ENCODE assay signal across 17 cellular contexts in genomic region chr20:31840906-31841816, GRCh38. TPM values are rescaled to one million over a fixed set of nuclear protein-coding genes. Genes with fewer than 3 reads are reported as not detected.
A peak's percentile ranks its signal among the peaks of the same experiment; 100 is the strongest.
DNase-seq lines count a peak whose midpoint lies in the region; TF ChIP-seq lines count a peak whose summit lies in the region.
"Had no signal": no experiment of that assay in that cellular context is flagged by ENCODE, and none has a peak within 500 bp of the region (broad histone marks: within the 10 kb centered on the region; RNA-seq: fewer than 3 reads in every experiment).

No MANE protein-coding gene starts in this region.

- H3K4me3 Mint-ChIP-seq in mesothelial cell of epicardium, result no peak overlapping the region
- no peak overlapping the region for H3K4me3 Mint-ChIP-seq in activated T-helper 2 cell treated with anti-CD3 and anti-CD28 coated beads, Interferon-gamma antibody, Interleukin-2, Interleukin-4, amounts not matched to agents 10 μg/mL and 5 μg/mL and 100 μg/mL, durations not matched to agents 14 hours and 24 hours and 36 hours (ENCODE audit: low read depth)
- H3K4me3 Mint-ChIP-seq: activated CD4-positive, alpha-beta T cell treated with anti-CD3 and anti-CD28 coated beads, Interleukin-2, amount 10 ng/mL, durations not matched to agents 7 days and 5 days; activated T-cell treated with anti-CD3 and anti-CD28 coated beads, Interleukin-2, amount 50 U/mL, for 24 hours; naive thymus-derived CD4-positive, alpha-beta T cell had no signal

- TF ChIP-seq CTCF in HEK293 (tag by site-specific recombination; IDR thresholded peaks at IDR 0.05) (no peak), cardiac fibroblast (IDR thresholded peaks at IDR 0.05; ENCODE audit: low read depth, low read length) (no peak), mesothelial cell of epicardium (IDR thresholded peaks at IDR 0.05; ENCODE audit: unreplicated experiment) (no peak)

- H3K27ac Mint-ChIP-seq in mesothelial cell of epicardium, result peak overlapping the region; percentile 15
- H3K27ac Mint-ChIP-seq in activated T-helper 2 cell treated with anti-CD3 and anti-CD28 coated beads, Interferon-gamma antibody, Interleukin-2, Interleukin-4, amounts not matched to agents 10 μg/mL and 5 μg/mL and 100 μg/mL, durations not matched to agents 14 hours and 24 hours and 36 hours, result no peak overlapping the region
- H3K27ac Mint-ChIP-seq: activated CD4-positive, alpha-beta T cell treated with anti-CD3 and anti-CD28 coated beads, Interleukin-2, amount 10 ng/mL, durations not matched to agents 7 days and 5 days; activated T-cell treated with anti-CD3 and anti-CD28 coated beads, Interleukin-2, amount 50 U/mL, for 24 hours; naive thymus-derived CD4-positive, alpha-beta T cell had no signal

- H3K79me2 ChIP-seq in ACC112 (ENCODE audit: control insufficient read depth, insufficient read depth, low read length, unreplicated experiment), result no peaks in the 10 kb centered on the region

- H3K4me1 ChIP-seq in ACC112 (ENCODE audit: control insufficient read depth, insufficient read depth, low read length, unreplicated experiment), result peaks cover 60% of the 10 kb centered on the region
- no peaks in the 10 kb centered on the region for H3K4me1 ChIP-seq in HEK293 (ENCODE audit: control insufficient read depth, insufficient read depth, low read length)

- H3K27me3 Mint-ChIP-seq in mesothelial cell of epicardium (ENCODE audit: low read depth), result no peaks in the 10 kb centered on the region
- H3K27me3 Mint-ChIP-seq in activated T-helper 2 cell treated with anti-CD3 and anti-CD28 coated beads, Interferon-gamma antibody, Interleukin-2, Interleukin-4, amounts not matched to agents 10 μg/mL and 5 μg/mL and 100 μg/mL, durations not matched to agents 14 hours and 24 hours and 36 hours (ENCODE audit: low read depth), result no peaks in the 10 kb centered on the region
- H3K27me3 Mint-ChIP-seq: activated CD4-positive, alpha-beta T cell treated with anti-CD3 and anti-CD28 coated beads, Interleukin-2, amount 10 ng/mL, durations not matched to agents 7 days and 5 days; activated T-cell treated with anti-CD3 and anti-CD28 coated beads, Interleukin-2, amount 50 U/mL, for 24 hours; naive thymus-derived CD4-positive, alpha-beta T cell had no signal

- POLR2A ChIA-PET in HEK293 (lab: Yijun Ruan, JAX), result no interaction called here

- no peaks in the 10 kb centered on the region for H3K36me3 ChIP-seq in ACC112 (ENCODE audit: insufficient read depth, low read length)
- no peaks in the 10 kb centered on the region for H3K36me3 ChIP-seq in HEK293 (ENCODE audit: control insufficient read depth in 2 of 2, insufficient read depth in 1 of 2, low read length in 2 of 2)

- DNase-seq in cardiac fibroblast (ENCODE audit: low read depth in 2 of 2) (peak; percentile 41 to 47), mesothelial cell of epicardium (ENCODE audit: low spot score in 2 of 2, unreplicated experiment in 2 of 2) (no peak), SIG-M5 (lab: John Stamatoyannopoulos, UW) (no peak), SW 1271 (lab: John Stamatoyannopoulos, UW) (no peak)
- no peak for DNase-seq in activated T-helper 2 cell treated with anti-CD3 and anti-CD28 coated beads, Interferon-gamma antibody, Interleukin-2, Interleukin-4, amounts not matched to agents 10 μg/mL and 5 μg/mL and 100 μg/mL, durations not matched to agents 14 hours and 24 hours and 36 hours (ENCODE audit: low spot score)
- DNase-seq in stimulated activated CD8-positive, alpha-beta memory T cell treated with anti-CD3 and anti-CD28 coated beads, Interleukin-4, amount 100 ng/mL, for 48 hours, result no peak
- DNase-seq: activated CD4-positive, alpha-beta T cell treated with anti-CD3 and anti-CD28 coated beads, Interleukin-2, amount 10 ng/mL, durations not matched to agents 7 days and 5 days; activated T-cell treated with anti-CD3 and anti-CD28 coated beads, Interleukin-2, amount 50 U/mL, for 24 hours; AML-193; hippocampal formation; naive thymus-derived CD4-positive, alpha-beta T cell; NCI-H2081 treated with DMSO at 0.1 percent for 48 hours; T-helper 9 cell; testis had no signal

- no peaks in the 10 kb centered on the region for H3K27me3 ChIP-seq in ACC112 (ENCODE audit: insufficient read depth, low read length)
- H3K27me3 ChIP-seq: testis had no signal

- peak overlapping the region; percentile 48; the same call in 1 of the 2 replicates for H3K27ac ChIP-seq in ACC112 (ENCODE audit: low read depth, low read length)
- no peak overlapping the region for H3K27ac ChIP-seq in HEK293 (ENCODE audit: extremely low read depth, low read depth, low read length)

- no peaks in the 10 kb centered on the region for H3K9me3 ChIP-seq in HEK293 (ENCODE audit: control insufficient read depth, insufficient read depth, low read depth, low read length)
- H3K9me3 ChIP-seq: testis had no signal

- CTCF ChIA-PET in HEK293 (lab: Yijun Ruan, JAX), result interaction anchor here (0.6 to 3.7 kb wide), 3 partner anchors 11 to 812 kb away, joined by 3 to 17 read pairs (median 3); no protein-coding TSS in a partner anchor

- H3K4me1 Mint-ChIP-seq in mesothelial cell of epicardium, result peaks cover 30% of the 10 kb centered on the region
- peaks cover 3% of the 10 kb centered on the region for H3K4me1 Mint-ChIP-seq in activated T-helper 2 cell treated with anti-CD3 and anti-CD28 coated beads, Interferon-gamma antibody, Interleukin-2, Interleukin-4, amounts not matched to agents 10 μg/mL and 5 μg/mL and 100 μg/mL, durations not matched to agents 14 hours and 24 hours and 36 hours (ENCODE audit: low read depth)

- intact Hi-C loops in activated T-helper 2 cell treated with anti-CD3 and anti-CD28 coated beads, Interferon-gamma antibody, Interleukin-2, Interleukin-4, amounts not matched to agents 10 μg/mL and 5 μg/mL and 100 μg/mL, durations not matched to agents 14 hours and 24 hours and 36 hours (cut with micrococcal nuclease), result no loop called here

- no peak overlapping the region for H2AFZ ChIP-seq in ACC112 (ENCODE audit: low read length, unreplicated experiment)

- H3K9me3 Mint-ChIP-seq in mesothelial cell of epicardium, result no peaks in the 10 kb centered on the region
- no peaks in the 10 kb centered on the region for H3K9me3 Mint-ChIP-seq in activated T-helper 2 cell treated with anti-CD3 and anti-CD28 coated beads, Interferon-gamma antibody, Interleukin-2, Interleukin-4, amounts not matched to agents 10 μg/mL and 5 μg/mL and 100 μg/mL, durations not matched to agents 14 hours and 24 hours and 36 hours
- H3K9me3 Mint-ChIP-seq: activated CD4-positive, alpha-beta T cell treated with anti-CD3 and anti-CD28 coated beads, Interleukin-2, amount 10 ng/mL, durations not matched to agents 7 days and 5 days; activated T-cell treated with anti-CD3 and anti-CD28 coated beads, Interleukin-2, amount 50 U/mL, for 24 hours; naive thymus-derived CD4-positive, alpha-beta T cell had no signal

- H3K36me3 Mint-ChIP-seq in mesothelial cell of epicardium, result no peaks in the 10 kb centered on the region
- no peaks in the 10 kb centered on the region for H3K36me3 Mint-ChIP-seq in activated T-helper 2 cell treated with anti-CD3 and anti-CD28 coated beads, Interferon-gamma antibody, Interleukin-2, Interleukin-4, amounts not matched to agents 10 μg/mL and 5 μg/mL and 100 μg/mL, durations not matched to agents 14 hours and 24 hours and 36 hours (ENCODE audit: low read depth)
- H3K36me3 Mint-ChIP-seq: naive thymus-derived CD4-positive, alpha-beta T cell had no signal

- H3K4me3 ChIP-seq in ACC112 (ENCODE audit: low read depth, low read length), result no peak overlapping the region
- H3K4me3 ChIP-seq in HEK293 (ENCODE audit: low read depth, low read length), result no peak overlapping the region
- H3K4me3 ChIP-seq in cardiac fibroblast (replicated peaks in 1 of 2; ENCODE audit: low read depth in 2 of 2, low read length in 2 of 2), result no peak overlapping the region
- H3K4me3 ChIP-seq: testis had no signal

TF ChIP-seq in HEK293, 187 proteins besides CTCF, POLR2A, EP300 and RAD21 (continues in another document):
- TF ChIP-seq ZNF571 (tag by site-specific recombination; IDR thresholded peaks at IDR 0.05), result no peak
- TF ChIP-seq ZNF580 (tag by site-specific recombination; IDR thresholded peaks at IDR 0.05), result no peak
- no peak for TF ChIP-seq ZNF610 (tag by site-specific recombination; IDR thresholded peaks at IDR 0.05; ENCODE audit: borderline replicate concordance)
- peak; percentile 47 for TF ChIP-seq ZFHX2 (tag by site-specific recombination; conservative IDR thresholded peaks at IDR 0.05)
- TF ChIP-seq EGR2 (tag by site-specific recombination; IDR thresholded peaks at IDR 0.05; ENCODE audit: low read depth), result peak; percentile 75

RNA-seq across cellular contexts. Expression of gene FOXS1, which starts 4.2 kb away (rescaled TPM):
- total RNA-seq in mesothelial cell of epicardium, result 1.9 to 2.5 TPM (median 2.1 TPM) in 3 replicates
- total RNA-seq in activated T-helper 2 cell treated with anti-CD3 and anti-CD28 coated beads, Interferon-gamma antibody, Interleukin-2, Interleukin-4, amounts not matched to agents 10 μg/mL and 5 μg/mL and 100 μg/mL, durations not matched to agents 14 hours and 24 hours and 36 hours, result not detected in 2 replicates
- total RNA-seq: activated CD4-positive, alpha-beta T cell treated with anti-CD3 and anti-CD28 coated beads, Interleukin-2, amount 10 ng/mL, durations not matched to agents 7 days and 5 days; left lobe of liver; naive thymus-derived CD4-positive, alpha-beta T cell had no signal

RNA-seq across cellular contexts. Expression of gene MYLK2, which starts 22.0 kb away (rescaled TPM):
- 0.27 to 0.49 TPM (median 0.38 TPM) in 3 replicates for total RNA-seq in mesothelial cell of epicardium
- total RNA-seq in activated T-helper 2 cell treated with anti-CD3 and anti-CD28 coated beads, Interferon-gamma antibody, Interleukin-2, Interleukin-4, amounts not matched to agents 10 μg/mL and 5 μg/mL and 100 μg/mL, durations not matched to agents 14 hours and 24 hours and 36 hours, result 0.27 and 0.51 TPM in 2 replicates
- total RNA-seq: left lobe of liver had no signal

RNA-seq across cellular contexts. Expression of gene DUSP15, which starts 29.2 kb away (rescaled TPM):
- total RNA-seq in mesothelial cell of epicardium, result 8.4 to 10.4 TPM (median 8.5 TPM) in 3 replicates
- not detected in 2 replicates for total RNA-seq in activated T-helper 2 cell treated with anti-CD3 and anti-CD28 coated beads, Interferon-gamma antibody, Interleukin-2, Interleukin-4, amounts not matched to agents 10 μg/mL and 5 μg/mL and 100 μg/mL, durations not matched to agents 14 hours and 24 hours and 36 hours
- total RNA-seq: activated CD4-positive, alpha-beta T cell treated with anti-CD3 and anti-CD28 coated beads, Interleukin-2, amount 10 ng/mL, durations not matched to agents 7 days and 5 days; naive thymus-derived CD4-positive, alpha-beta T cell had no signal

RNA-seq across cellular contexts. Expression of gene TTLL9, which starts 29.3 kb away (rescaled TPM):
- total RNA-seq in mesothelial cell of epicardium, result 0.52 to 0.86 TPM (median 0.67 TPM) in 3 replicates
- total RNA-seq in activated T-helper 2 cell treated with anti-CD3 and anti-CD28 coated beads, Interferon-gamma antibody, Interleukin-2, Interleukin-4, amounts not matched to agents 10 μg/mL and 5 μg/mL and 100 μg/mL, durations not matched to agents 14 hours and 24 hours and 36 hours, result not detected in 2 replicates
- total RNA-seq: activated CD4-positive, alpha-beta T cell treated with anti-CD3 and anti-CD28 coated beads, Interleukin-2, amount 10 ng/mL, durations not matched to agents 7 days and 5 days; left lobe of liver; naive thymus-derived CD4-positive, alpha-beta T cell had no signal

Comparison
In these comparisons a context has a peak if more than half of its experiments do, and no peak if none do; other contexts are left out.
1. DNase-seq: peak in cardiac fibroblast (2 of 2); none in mesothelial cell of epicardium (0 of 2), SIG-M5 (single experiment), activated T-helper 2 cell treated with anti-CD3 and anti-CD28 coated beads, Interferon-gamma antibody, Interleukin-2, Interleukin-4, amounts not matched to agents 10 μg/mL and 5 μg/mL and 100 μg/mL, durations not matched to agents 14 hours and 24 hours and 36 hours (single experiment), SW 1271 (0 of 2) and stimulated activated CD8-positive, alpha-beta memory T cell treated with anti-CD3 and anti-CD28 coated beads, Interleukin-4, amount 100 ng/mL, for 48 hours (single experiment).